ENCODE assay signal across 27 cellular contexts in genomic region chr17:74309902-74310301, GRCh38. TPM values are rescaled to one million over a fixed set of nuclear protein-coding genes. Genes with fewer than 3 reads are reported as not detected.
"Had no signal": no experiment of that assay in that cellular context is flagged by ENCODE, and none has a peak within 500 bp of the region (broad histone marks: within the 10 kb centered on the region; RNA-seq: fewer than 3 reads in every experiment).

No MANE protein-coding gene starts in this region.

- H3K9me3 Mint-ChIP-seq: activated B cell treated with CpG ODN at 0.5 μM for 24 hours; activated CD4-positive, alpha-beta T cell treated with anti-CD3 and anti-CD28 coated beads, Interleukin-2, amount 10 ng/mL, durations not matched to agents 24 days and 14 days; activated T-cell treated with anti-CD3 and anti-CD28 coated beads, Interleukin-2, amount 50 U/mL, for 24 hours had no signal

- H3K27me3 ChIP-seq: cardiac muscle cell, Peyer's patch had no signal

- H3K27me3 Mint-ChIP-seq: activated T-cell treated with anti-CD3 and anti-CD28 coated beads, Interleukin-2, amount 50 U/mL, for 24 hours had no signal

- H3K4me1 Mint-ChIP-seq: activated B cell treated with CpG ODN at 0.5 μM for 24 hours had no signal

- H3K27ac Mint-ChIP-seq: activated B cell treated with CpG ODN at 0.5 μM for 24 hours; activated CD4-positive, alpha-beta T cell treated with anti-CD3 and anti-CD28 coated beads, Interleukin-2, amount 10 ng/mL, durations not matched to agents 24 days and 14 days; activated CD8-positive, alpha-beta memory T cell treated with anti-CD3 and anti-CD28 coated beads, Interleukin-2, amount 10 ng/mL, durations not matched to agents 7 days and 5 days; activated naive CD4-positive, alpha-beta T cell treated with anti-CD3 and anti-CD28 coated beads for 36 hours; activated naive CD8-positive, alpha-beta T cell; activated T-cell treated with anti-CD3 and anti-CD28 coated beads, Interleukin-2, amount 50 U/mL, for 24 hours; brain; T-helper 1 cell treated with Interleukin-12 subunit alpha and Interleukin-12 subunit beta and Interleukin-4 antibody, amounts not matched to agents 30 μg/mL and 1 μg/mL, for 36 hours had no signal

- ATAC-seq: activated CD8-positive, alpha-beta memory T cell treated with anti-CD3 and anti-CD28 coated beads, Interleukin-2, amount 10 ng/mL, durations not matched to agents 7 days and 5 days had no signal

- H3K4me1 ChIP-seq: Peyer's patch had no signal

- H3K27ac ChIP-seq: cardiac muscle cell, Peyer's patch, RWPE1 had no signal

- H3K4me3 Mint-ChIP-seq: activated B cell treated with CpG ODN at 0.5 μM for 24 hours; activated CD4-positive, alpha-beta T cell treated with anti-CD3 and anti-CD28 coated beads, Interleukin-2, amount 10 ng/mL, durations not matched to agents 24 days and 14 days; activated CD8-positive, alpha-beta memory T cell treated with anti-CD3 and anti-CD28 coated beads, Interleukin-2, amount 10 ng/mL, durations not matched to agents 7 days and 5 days; activated naive CD4-positive, alpha-beta T cell treated with anti-CD3 and anti-CD28 coated beads for 36 hours; activated naive CD8-positive, alpha-beta T cell; activated T-cell treated with anti-CD3 and anti-CD28 coated beads, Interleukin-2, amount 50 U/mL, for 24 hours; brain; T-helper 1 cell treated with Interleukin-12 subunit alpha and Interleukin-12 subunit beta and Interleukin-4 antibody, amounts not matched to agents 30 μg/mL and 1 μg/mL, for 36 hours had no signal

- H3K36me3 Mint-ChIP-seq: activated naive CD8-positive, alpha-beta T cell; brain had no signal

- DNase-seq: activated B cell treated with CpG ODN at 0.5 μM for 24 hours; activated CD4-positive, alpha-beta T cell treated with anti-CD3 and anti-CD28 coated beads for 1 hour; activated CD4-positive, alpha-beta T cell treated with anti-CD3 and anti-CD28 coated beads, Interleukin-2, amount 10 ng/mL, durations not matched to agents 24 days and 14 days; activated CD4-positive, alpha-beta T cell treated with anti-CD3 and anti-CD28 coated beads, Interleukin-2, amount 50 U/mL, for 48 hours; activated CD8-positive, alpha-beta memory T cell treated with anti-CD3 and anti-CD28 coated beads, Interleukin-2, amount 10 ng/mL, durations not matched to agents 7 days and 5 days; activated gamma-delta T cell; activated naive CD4-positive, alpha-beta T cell treated with anti-CD3 and anti-CD28 coated beads for 36 hours; activated T-cell treated with anti-CD3 and anti-CD28 coated beads, Interleukin-2, amount 50 U/mL, for 24 hours; amygdala; Kasumi-1; KBM-7; NCI-H1048; NCI-H146; NCI-H187 treated with DMSO at 0.1 percent for 48 hours; NCI-H2081 treated with DMSO at 0.1 percent for 48 hours; NCI-H2171 treated with DMSO at 0.1 percent for 48 hours; NCI-H345; NCI-H510A treated with DMSO at 0.1 percent for 48 hours; Peyer's patch; SHP77 treated with DMSO at 0.1 percent for 48 hours had no signal

RNA-seq across cellular contexts. Expression of gene KIF19, which starts 16.1 kb away (rescaled TPM):
- total RNA-seq: activated B cell treated with CpG ODN at 0.5 μM for 24 hours; activated naive CD4-positive, alpha-beta T cell treated with anti-CD3 and anti-CD28 coated beads for 36 hours; astrocyte had no signal
- polyA plus RNA-seq: cardiac muscle cell had no signal

RNA-seq across cellular contexts. Expression of gene DNAI2, which starts 35.9 kb away (rescaled TPM):
- total RNA-seq: activated B cell treated with CpG ODN at 0.5 μM for 24 hours, astrocyte, cardiac muscle cell, Peyer's patch, SK-MEL-5 had no signal
- polyA plus RNA-seq: cardiac muscle cell had no signal

RNA-seq across cellular contexts. Expression of gene BTBD17, which starts 51.8 kb away (rescaled TPM):
- total RNA-seq: activated B cell treated with CpG ODN at 0.5 μM for 24 hours; activated CD4-positive, alpha-beta T cell treated with anti-CD3 and anti-CD28 coated beads, Interleukin-2, amount 10 ng/mL, durations not matched to agents 24 days and 14 days; activated CD8-positive, alpha-beta memory T cell treated with anti-CD3 and anti-CD28 coated beads, Interleukin-2, amount 10 ng/mL, durations not matched to agents 7 days and 5 days; activated naive CD4-positive, alpha-beta T cell treated with anti-CD3 and anti-CD28 coated beads for 36 hours; astrocyte; Peyer's patch; SK-MEL-5 had no signal

RNA-seq across cellular contexts. Expression of gene GPR142, which starts 57.4 kb away (rescaled TPM):
- total RNA-seq: activated B cell treated with CpG ODN at 0.5 μM for 24 hours; activated CD4-positive, alpha-beta T cell treated with anti-CD3 and anti-CD28 coated beads, Interleukin-2, amount 10 ng/mL, durations not matched to agents 24 days and 14 days; activated CD8-positive, alpha-beta memory T cell treated with anti-CD3 and anti-CD28 coated beads, Interleukin-2, amount 10 ng/mL, durations not matched to agents 7 days and 5 days; activated naive CD4-positive, alpha-beta T cell treated with anti-CD3 and anti-CD28 coated beads for 36 hours; astrocyte; cardiac muscle cell; SK-MEL-5 had no signal
- polyA plus RNA-seq: cardiac muscle cell had no signal
